8 cellular contexts compared by ENCODE assay signal in the genomic region with DNA sequence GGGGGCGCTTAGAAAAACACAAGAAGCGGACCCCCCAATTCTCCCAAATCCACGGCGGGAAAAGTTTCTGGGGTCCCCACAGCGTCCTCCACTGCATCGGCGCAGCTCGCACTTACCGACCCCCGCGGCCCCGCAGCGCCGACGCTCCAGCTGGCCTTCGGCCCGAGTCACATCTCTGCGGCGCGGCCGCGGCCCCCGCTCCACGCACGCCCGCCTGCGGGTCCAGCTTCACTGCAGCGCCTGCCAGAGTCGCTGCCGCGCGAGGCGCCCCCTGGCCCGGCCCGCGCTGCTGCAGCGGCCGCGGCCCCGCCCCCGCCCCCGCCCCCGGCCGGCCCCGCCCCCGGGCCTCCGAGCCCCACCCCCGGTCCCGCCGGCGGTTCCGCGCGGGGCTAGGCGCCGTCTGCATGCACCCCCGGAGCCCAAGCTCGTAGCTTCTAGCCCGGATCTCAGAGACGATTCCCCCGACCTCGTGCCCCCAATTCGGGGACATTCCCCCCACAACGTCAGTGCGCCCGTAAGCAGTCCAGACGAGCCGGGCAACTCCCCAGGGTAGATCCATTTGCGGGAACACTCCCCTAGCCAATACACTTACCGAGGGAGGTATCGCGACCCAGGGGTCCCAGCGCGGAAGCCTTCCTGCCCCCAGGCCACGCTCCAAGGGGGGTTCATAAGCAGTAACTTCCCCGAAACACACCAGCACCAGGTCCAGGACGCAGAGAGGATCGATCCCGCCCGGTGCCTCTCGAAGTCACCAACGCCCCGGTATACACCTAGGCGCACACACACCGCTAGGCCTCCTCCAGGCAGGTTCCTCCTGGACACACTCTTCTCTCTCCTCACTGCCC. TPM values are rescaled to one million over a fixed set of nuclear protein-coding genes. Genes with fewer than 3 reads are reported as not detected.
DNase-seq lines count a peak whose midpoint lies in the region; ATAC-seq and TF ChIP-seq lines count a peak whose summit lies in the region.

A gene with protein sequence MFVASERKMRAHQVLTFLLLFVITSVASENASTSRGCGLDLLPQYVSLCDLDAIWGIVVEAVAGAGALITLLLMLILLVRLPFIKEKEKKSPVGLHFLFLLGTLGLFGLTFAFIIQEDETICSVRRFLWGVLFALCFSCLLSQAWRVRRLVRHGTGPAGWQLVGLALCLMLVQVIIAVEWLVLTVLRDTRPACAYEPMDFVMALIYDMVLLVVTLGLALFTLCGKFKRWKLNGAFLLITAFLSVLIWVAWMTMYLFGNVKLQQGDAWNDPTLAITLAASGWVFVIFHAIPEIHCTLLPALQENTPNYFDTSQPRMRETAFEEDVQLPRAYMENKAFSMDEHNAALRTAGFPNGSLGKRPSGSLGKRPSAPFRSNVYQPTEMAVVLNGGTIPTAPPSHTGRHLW (minus strand): TSS at position 238 of the 845 bp plus-strand sequence. CDS start 12,003 bp downstream, outside the sequence.

- ATAC-seq in heart right ventricle (peak; percentile 43 to 79 (median 62)), GM18907 (IDR thresholded peaks at IDR 0.05; ENCODE audit: unreplicated experiment) (no peak), GM19397 (IDR thresholded peaks at IDR 0.05; ENCODE audit: unreplicated experiment) (no peak)

- H3K4me2 ChIP-seq in parathyroid adenoma (ENCODE audit: low read length): peak within 1 kb of the TSS; percentile 65

- no peaks in the 10 kb centered on the region for H3K9me3 ChIP-seq in SJCRH30 (replicated peaks)
- no peaks in the 10 kb centered on the region for H3K9me3 ChIP-seq in adipocyte (ENCODE audit: control insufficient read depth, low read length)
- no peaks in the 10 kb centered on the region for H3K9me3 ChIP-seq in heart right ventricle
- H3K9me3 ChIP-seq in parathyroid adenoma (ENCODE audit: control insufficient read depth, low read length): no peaks in the 10 kb centered on the region

- no peaks in the 10 kb centered on the region for H3K27me3 ChIP-seq in SJCRH30
- peaks cover 5% of the 10 kb centered on the region for H3K27me3 ChIP-seq in adipocyte (replicated peaks; ENCODE audit: control insufficient read depth, insufficient read depth, low read length)
- H3K27me3 ChIP-seq in heart right ventricle: peaks cover 0 to 39% (median 0%) of the 10 kb centered on the region in 7 donors
- no peaks in the 10 kb centered on the region for H3K27me3 ChIP-seq in parathyroid adenoma (ENCODE audit: control insufficient read depth, insufficient read depth, low read length)

- H3K27ac ChIP-seq in SJCRH30 (peak within 1 kb of the TSS; percentile 66), heart right ventricle (peak within 1 kb of the TSS; percentile 82 to 97 (median 90)), parathyroid adenoma (peak within 1 kb of the TSS; percentile 73)

- H3K4me1 ChIP-seq in SJCRH30: no peaks in the 10 kb centered on the region
- peaks cover 13% of the 10 kb centered on the region for H3K4me1 ChIP-seq in adipocyte (ENCODE audit: control insufficient read depth, insufficient read depth, low read length)
- peaks cover 0 to 49% (median 37%) of the 10 kb centered on the region in 9 donors for H3K4me1 ChIP-seq in heart right ventricle
- no peaks in the 10 kb centered on the region for H3K4me1 ChIP-seq in parathyroid adenoma

- WGBS in heart right ventricle, 2 donors: 1 to 3% methylated on average over 84 to 85 of the region's 85 CpGs

- peaks cover 32% of the 10 kb centered on the region for H3K79me2 ChIP-seq in parathyroid adenoma

- peak within 1 kb of the TSS; percentile 62 for H3K4me3 ChIP-seq in SJCRH30
- H3K4me3 ChIP-seq in adipocyte (ENCODE audit: low read length): peak within 1 kb of the TSS; percentile 83
- H3K4me3 ChIP-seq in heart right ventricle: peak within 1 kb of the TSS; percentile 74 to 97 (median 88)
- peak within 1 kb of the TSS; percentile 79 for H3K4me3 ChIP-seq in parathyroid adenoma (ENCODE audit: low read depth, low read length)

- peak in 5 of 9 donors; percentile 14 to 44 (median 30) for TF ChIP-seq CTCF in heart right ventricle (IDR thresholded peaks at IDR 0.05)
- TF ChIP-seq CTCF in parathyroid adenoma (IDR thresholded peaks at IDR 0.05): no peak

- peak within 1 kb of the TSS; percentile 84 for H2AFZ ChIP-seq in parathyroid adenoma

- H3K9ac ChIP-seq in adipocyte (ENCODE audit: low read length): peak within 1 kb of the TSS; percentile 82
- no peak within 1 kb of the TSS for H3K9ac ChIP-seq in parathyroid adenoma

- intact Hi-C loops in heart right ventricle (cut with DNase I): loop anchor here in 8 of 10 donors (1.0 to 10.0 kb wide), 13 partner anchors 38 to 328 kb away; a partner anchor contains a TSS

- H3K36me3 ChIP-seq in SJCRH30 (no peaks in the 10 kb centered on the region), adipocyte (ENCODE audit: control insufficient read depth, insufficient read depth, low read length, severe bottlenecking) (no peaks in the 10 kb centered on the region), heart right ventricle (peaks cover 0 to 20% (median 0%) of the 10 kb centered on the region in 9 donors), parathyroid adenoma (ENCODE audit: control insufficient read depth, insufficient read depth, low read length) (no peaks in the 10 kb centered on the region)

- DNase-seq in SKM-1 treated with dmso at 0.1 percent for 144 hours (lab: John Stamatoyannopoulos, UW; ENCODE audit: unreplicated experiment) (peak; percentile 10), SKM-1 (lab: John Stamatoyannopoulos, UW; ENCODE audit: unreplicated experiment) (no peak), SJCRH30 (peak in 1 of 2 experiments; percentile 47), adipocyte (ENCODE audit: low read depth) (peak; percentile 73), heart right ventricle (peak; percentile 53 to 69)

RNA-seq across cellular contexts. Expression of the gene that starts here (rescaled TPM):
- 7.1 and 7.8 TPM in 2 replicates for total RNA-seq in SJCRH30 (2014; rRNA removed; shearing (Covaris generic))
- 10 to 100 TPM; 53.4 to 82.4 (median 69.4) TPM for total RNA-seq in heart right ventricle
- 100 to 1,000 TPM in 1 of 2 donors, 10 to 100 TPM in 1; 24.1 to 208 TPM for polyA plus RNA-seq in heart right ventricle

Comparison
In these comparisons a context has a peak if more than half of its experiments do, and no peak if none do; other contexts are left out.
1. ATAC-seq: peak in heart right ventricle (8 of 8); none in GM18907 (single experiment) and GM19397 (single experiment).
2. Peak in every context shown above with its lines, with median percentiles within 50 percentile points of each other: H3K27ac ChIP-seq and H3K4me3 ChIP-seq.